ENCODE assay signal across 2 cellular contexts in genomic region chr1:9733160-9733789, GRCh38.
TF ChIP-seq lines count a peak whose summit lies in the region.

No MANE protein-coding gene starts in this region.

TF ChIP-seq in IMR-90, 13 proteins besides CTCF, POLR2A, EP300 and RAD21:
- TF ChIP-seq NFE2L2 (IDR thresholded peaks at IDR 0.05; ENCODE audit: low read depth, low read length) (no peak), MAFK (IDR thresholded peaks at IDR 0.05; ENCODE audit: low read depth, low read length) (no peak)

TF ChIP-seq in K562, 482 proteins besides CTCF, POLR2A, EP300 and RAD21:
- TF ChIP-seq KDM2B (CRISPR knock-in tag; IDR thresholded peaks at IDR 0.05) (no peak), DACH1 (IDR thresholded peaks at IDR 0.05; ENCODE audit: partially characterized antibody) (no peak), ZNF79 (CRISPR knock-in tag; IDR thresholded peaks at IDR 0.05; ENCODE audit: low read depth) (no peak), SMAD1 (IDR thresholded peaks at IDR 0.05; ENCODE audit: low read depth, low read length, partially characterized antibody) (no peak), STAT5A (IDR thresholded peaks at IDR 0.05; ENCODE audit: borderline replicate concordance, low read length) (no peak), MECOM (CRISPR knock-in tag; IDR thresholded peaks at IDR 0.05) (no peak), TRIM28 (IDR thresholded peaks at IDR 0.05) (peak; percentile 76), CBX1 (IDR thresholded peaks at IDR 0.05; ENCODE audit: low read depth) (peak; percentile 46; the same call in 1 of the 2 replicates), ZBTB7A (IDR thresholded peaks at IDR 0.05; ENCODE audit: borderline replicate concordance, control insufficient read depth, low read depth, low read length) (no peak), SIRT6 (IDR thresholded peaks at IDR 0.05; ENCODE audit: low read depth, low read length) (no peak), ZFP91 (CRISPR knock-in tag; IDR thresholded peaks at IDR 0.05) (no peak), CBX5 (IDR thresholded peaks at IDR 0.05; ENCODE audit: borderline replicate concordance, low read depth) (peak; percentile 73; the same call in 1 of the 2 replicates), MIER1 (IDR thresholded peaks at IDR 0.05; ENCODE audit: low read depth) (no peak), CBX3 (IDR thresholded peaks at IDR 0.05; ENCODE audit: borderline replicate concordance in 1 of 2, low read length in 2 of 2) (peak in 1 of 2 experiments; percentile 77; a peak in 2 of 3 replicates)
